Comparison of ENCODE assay signal across 1 cellular context in genomic region chr19:5677597-5677996, GRCh38.
TF ChIP-seq lines count a peak whose summit lies in the region.

No MANE protein-coding gene starts in this region.

TF ChIP-seq in HepG2, 621 proteins besides CTCF, POLR2A, EP300 and RAD21:
- TF ChIP-seq AGO2 (optimal IDR thresholded peaks at IDR 0.05; ENCODE audit: low read depth, low read length) (no peak), RBFOX2 (IDR thresholded peaks at IDR 0.05; ENCODE audit: low read depth, low read length) (peak; percentile 26; the same call in 1 of the 2 replicates)
